ENCODE assay signal across 1 cellular context in the genomic region with DNA sequence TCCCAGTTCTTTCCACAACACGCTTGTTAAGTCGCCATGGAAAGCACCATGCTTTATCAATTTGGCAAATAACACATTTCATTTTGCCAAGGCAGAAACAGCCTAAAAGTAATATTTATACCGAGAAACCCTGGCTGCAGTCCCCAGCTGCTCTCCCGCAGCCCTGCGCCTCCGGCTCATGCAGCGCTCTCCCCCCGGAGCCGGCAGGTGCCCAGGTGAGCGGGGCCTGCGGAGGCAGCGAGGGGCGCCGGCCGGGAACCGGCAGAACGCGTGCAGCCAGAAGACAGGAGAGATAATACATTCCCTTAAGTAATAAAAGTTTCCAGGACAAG.
TF ChIP-seq lines count a peak whose summit lies in the region.

No MANE protein-coding gene starts in this region.

TF ChIP-seq in IMR-90, 13 proteins besides CTCF, POLR2A, EP300 and RAD21:
- TF ChIP-seq NFE2L2 (IDR thresholded peaks at IDR 0.05; ENCODE audit: low read depth, low read length): no peak
- no peak for TF ChIP-seq CHD1 (IDR thresholded peaks at IDR 0.05; ENCODE audit: low read depth, low read length)
- TF ChIP-seq FOS (IDR thresholded peaks at IDR 0.05; ENCODE audit: low read depth, low read length): no peak
- no peak for TF ChIP-seq MAZ (IDR thresholded peaks at IDR 0.05; ENCODE audit: borderline replicate concordance, low read depth, low read length)
- no peak for TF ChIP-seq BHLHE40 (IDR thresholded peaks at IDR 0.05; ENCODE audit: low read depth, low read length)
- TF ChIP-seq USF2 (IDR thresholded peaks at IDR 0.05; ENCODE audit: low read depth, low read length): no peak
